In genomic region chr1:236002572-236002971, GRCh38 we compare ENCODE assay signal across 16 cellular contexts.
"Had no signal": no experiment of that assay in that cellular context is flagged by ENCODE, and none has a peak within 500 bp of the region (broad histone marks: within the 10 kb centered on the region; RNA-seq: fewer than 3 reads in every experiment).

No MANE protein-coding gene starts in this region.

- H3K27ac ChIP-seq: parathyroid adenoma, thoracic aorta had no signal

- H2AFZ ChIP-seq: parathyroid adenoma had no signal

- H3K27me3 Mint-ChIP-seq: stimulated activated naive CD8-positive, alpha-beta T cell treated with anti-CD3 and anti-CD28 coated beads, Interleukin-15, amount 100 ng/mL, for 72 hours had no signal

- H3K27ac Mint-ChIP-seq: activated naive CD4-positive, alpha-beta T cell treated with anti-CD3 and anti-CD28 coated beads, Interleukin-2, amount 10 ng/mL, durations not matched to agents 7 days and 5 days; activated T-helper 2 cell treated with anti-CD3 and anti-CD28 coated beads, Interferon-gamma antibody, Interleukin-2, Interleukin-4, amounts not matched to agents 10 μg/mL and 5 μg/mL and 100 μg/mL, durations not matched to agents 14 hours and 24 hours and 36 hours had no signal

- H3K9me3 ChIP-seq: thoracic aorta had no signal

- H3K79me2 ChIP-seq: parathyroid adenoma had no signal

- H3K4me3 ChIP-seq: thoracic aorta had no signal

- ATAC-seq: stimulated activated naive CD8-positive, alpha-beta T cell treated with anti-CD3 and anti-CD28 coated beads, Interleukin-15, amount 100 ng/mL, for 72 hours had no signal

- H3K4me1 ChIP-seq: parathyroid adenoma had no signal

- DNase-seq: activated naive CD4-positive, alpha-beta T cell treated with anti-CD3 and anti-CD28 coated beads, Interleukin-2, amount 10 ng/mL, durations not matched to agents 7 days and 5 days; activated T-cell treated with anti-CD3 and anti-CD28 coated beads for 4 hours; central memory CD4-positive, alpha-beta T cell; cortex of kidney; effector memory CD4-positive, alpha-beta T cell; head of caudate nucleus; mesenchymal stem cell; stimulated activated CD4-positive, alpha-beta T cell treated with anti-CD3 and anti-CD28 coated beads, Interleukin-15, amount 100 ng/mL, for 24 hours; stimulated activated CD4-positive, alpha-beta T cell treated with anti-CD3 and anti-CD28 coated beads, Interleukin-4, amount 100 ng/mL, for 24 hours; stimulated activated naive CD8-positive, alpha-beta T cell treated with anti-CD3 and anti-CD28 coated beads, Interleukin-15, amount 100 ng/mL, for 72 hours; SW 1271; T1000 had no signal

- H3K36me3 ChIP-seq: thoracic aorta had no signal

- H3K9ac ChIP-seq: parathyroid adenoma had no signal

- H3K9me3 Mint-ChIP-seq: neural crest cell; stimulated activated naive CD8-positive, alpha-beta T cell treated with anti-CD3 and anti-CD28 coated beads, Interleukin-15, amount 100 ng/mL, for 72 hours had no signal

- H3K4me3 Mint-ChIP-seq: activated naive CD4-positive, alpha-beta T cell treated with anti-CD3 and anti-CD28 coated beads, Interleukin-2, amount 10 ng/mL, durations not matched to agents 7 days and 5 days; neural crest cell; stimulated activated naive CD8-positive, alpha-beta T cell treated with anti-CD3 and anti-CD28 coated beads, Interleukin-15, amount 100 ng/mL, for 72 hours had no signal
